31 cellular contexts compared by ENCODE assay signal in genomic region chr15:69460481-69460880, GRCh38.
"Had no signal": no experiment of that assay in that cellular context is flagged by ENCODE, and none has a peak within 500 bp of the region (broad histone marks: within the 10 kb centered on the region; RNA-seq: fewer than 3 reads in every experiment).

No MANE protein-coding gene starts in this region.

- ATAC-seq: effector memory CD8-positive, alpha-beta T cell; esophagus mucosa; foreskin keratinocyte; heart left ventricle; left lung; lower lobe of right lung; sciatic nerve; stimulated activated effector memory CD8-positive, alpha-beta T cell treated with anti-CD3 and anti-CD28 coated beads, Interleukin-12 subunit alpha, Interleukin-12 subunit beta, amount 100 ng/mL, for 72 hours had no signal

- H3K9me3 Mint-ChIP-seq: activated naive CD4-positive, alpha-beta T cell treated with anti-CD3 and anti-CD28 coated beads, Interleukin-2, amount 10 ng/mL, durations not matched to agents 7 days and 5 days; activated naive CD8-positive, alpha-beta T cell treated with anti-CD3 and anti-CD28 coated beads, Interleukin-2, amount 10 ng/mL, durations not matched to agents 7 days and 5 days; activated T-cell treated with anti-CD3 and anti-CD28 coated beads, Interleukin-2, amount 50 U/mL, for 24 hours; effector memory CD8-positive, alpha-beta T cell; nephron progenitor cell; stimulated activated effector memory CD8-positive, alpha-beta T cell treated with anti-CD3 and anti-CD28 coated beads, Interleukin-12 subunit alpha, Interleukin-12 subunit beta, amount 100 ng/mL, for 72 hours; stimulated activated naive CD8-positive, alpha-beta T cell treated with anti-CD3 and anti-CD28 coated beads, Interleukin-15, Interleukin-2, amounts not matched to agents 100 ng/mL and 50 ng/mL, for 24 hours had no signal

- DNase-seq: activated CD4-positive, alpha-beta T cell treated with anti-CD3 and anti-CD28 coated beads for 48 hours; activated CD4-positive, alpha-beta T cell treated with anti-CD3 and anti-CD28 coated beads, Interleukin-2, amount 50 U/mL, for 48 hours; activated CD4-positive, CD25-positive, alpha-beta regulatory T cell; activated CD8-positive, alpha-beta memory T cell treated with anti-CD3 and anti-CD28 coated beads, Interleukin-2, amount 50 U/mL, for 48 hours; activated gamma-delta T cell; activated naive CD4-positive, alpha-beta T cell treated with anti-CD3 and anti-CD28 coated beads, Interleukin-2, amount 10 ng/mL, durations not matched to agents 7 days and 5 days; activated naive CD8-positive, alpha-beta T cell treated with anti-CD3 and anti-CD28 coated beads, Interleukin-2, amount 10 ng/mL, durations not matched to agents 7 days and 5 days; activated T-cell treated with anti-CD3 and anti-CD28 coated beads, Interleukin-2, amount 50 U/mL, for 24 hours; cerebellar nuclear complex; cortex of kidney; effector memory CD8-positive, alpha-beta T cell; foreskin keratinocyte; heart left ventricle; left lung; lower lobe of right lung; mesendoderm; nephron progenitor cell; ovary; stimulated activated CD4-positive, alpha-beta T cell treated with anti-CD3 and anti-CD28 coated beads, Interleukin-4, amount 100 ng/mL, for 24 hours; trophoblast cell; uterus had no signal

- H3K27ac ChIP-seq: ascending aorta, cardiac muscle cell, foreskin keratinocyte, left lung, lower lobe of right lung, ovary, skin epidermis, thoracic aorta, uterus had no signal

- H3K4me3 Mint-ChIP-seq: activated naive CD4-positive, alpha-beta T cell treated with anti-CD3 and anti-CD28 coated beads, Interleukin-2, amount 10 ng/mL, durations not matched to agents 7 days and 5 days; activated naive CD8-positive, alpha-beta T cell treated with anti-CD3 and anti-CD28 coated beads, Interleukin-2, amount 10 ng/mL, durations not matched to agents 7 days and 5 days; activated T-cell treated with anti-CD3 and anti-CD28 coated beads, Interleukin-2, amount 50 U/mL, for 24 hours; brain; nephron progenitor cell; stimulated activated effector memory CD8-positive, alpha-beta T cell treated with anti-CD3 and anti-CD28 coated beads, Interleukin-12 subunit alpha, Interleukin-12 subunit beta, amount 100 ng/mL, for 72 hours; stimulated activated naive CD8-positive, alpha-beta T cell treated with anti-CD3 and anti-CD28 coated beads, Interleukin-15, Interleukin-2, amounts not matched to agents 100 ng/mL and 50 ng/mL, for 24 hours had no signal

- H3K36me3 ChIP-seq: ovary, uterus had no signal

- H3K27ac Mint-ChIP-seq: activated naive CD4-positive, alpha-beta T cell treated with anti-CD3 and anti-CD28 coated beads, Interleukin-2, amount 10 ng/mL, durations not matched to agents 7 days and 5 days; activated naive CD8-positive, alpha-beta T cell treated with anti-CD3 and anti-CD28 coated beads, Interleukin-2, amount 10 ng/mL, durations not matched to agents 7 days and 5 days; brain; effector memory CD8-positive, alpha-beta T cell; nephron progenitor cell; progenitor cell of endocrine pancreas; stimulated activated effector memory CD8-positive, alpha-beta T cell treated with anti-CD3 and anti-CD28 coated beads, Interleukin-12 subunit alpha, Interleukin-12 subunit beta, amount 100 ng/mL, for 72 hours; stimulated activated naive CD8-positive, alpha-beta T cell treated with anti-CD3 and anti-CD28 coated beads, Interleukin-15, Interleukin-2, amounts not matched to agents 100 ng/mL and 50 ng/mL, for 24 hours had no signal

- H3K27me3 ChIP-seq: ascending aorta, cardiac muscle cell, foreskin keratinocyte, heart left ventricle, left lung, ovary, uterus had no signal

- H3K9me3 ChIP-seq: ascending aorta, heart left ventricle, left lung, lower lobe of right lung, ovary, thoracic aorta, uterus had no signal

- H3K4me3 ChIP-seq: ascending aorta, cardiac muscle cell, heart left ventricle, left lung, lower lobe of right lung, ovary, skin epidermis, thoracic aorta, uterus had no signal

- H3K27me3 Mint-ChIP-seq: activated naive CD8-positive, alpha-beta T cell treated with anti-CD3 and anti-CD28 coated beads, Interleukin-2, amount 10 ng/mL, durations not matched to agents 7 days and 5 days; activated T-cell treated with anti-CD3 and anti-CD28 coated beads, Interleukin-2, amount 50 U/mL, for 24 hours; brain; effector memory CD8-positive, alpha-beta T cell; stimulated activated naive CD8-positive, alpha-beta T cell treated with anti-CD3 and anti-CD28 coated beads, Interleukin-15, Interleukin-2, amounts not matched to agents 100 ng/mL and 50 ng/mL, for 24 hours had no signal
